20 cellular contexts compared by ENCODE assay signal in the genomic region with DNA sequence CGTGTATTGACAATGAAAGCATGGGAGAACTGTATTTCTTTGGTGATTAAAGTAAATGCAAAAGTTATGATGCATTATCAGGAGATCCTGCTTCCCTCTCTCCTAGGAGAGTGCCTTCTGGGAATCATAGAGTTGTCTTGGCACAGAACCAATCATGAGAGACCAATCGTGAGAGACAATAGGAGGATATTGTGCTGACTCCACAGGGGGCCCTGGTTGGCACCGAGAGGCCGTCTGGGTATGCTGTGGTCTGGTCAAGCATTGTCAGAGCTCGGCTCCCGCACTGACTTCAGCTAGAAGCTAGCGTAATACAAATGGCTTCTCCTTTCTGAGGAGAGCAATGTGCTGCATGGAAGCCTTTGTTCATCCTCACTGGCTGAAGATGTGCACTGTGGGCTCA.
DNase-seq lines count a peak whose midpoint lies in the region; ATAC-seq, FAIRE-seq and TF ChIP-seq lines count a peak whose summit lies in the region.
"Had no signal": no experiment of that assay in that cellular context is flagged by ENCODE, and none has a peak within 500 bp of the region (broad histone marks: within the 10 kb centered on the region; RNA-seq: fewer than 3 reads in every experiment).

No MANE protein-coding gene starts in this region.

- H3K9ac ChIP-seq in mesendoderm (ENCODE audit: low read length) = no peak overlapping the region

- no peaks in the 10 kb centered on the region for H3K79me1 ChIP-seq in mesendoderm (ENCODE audit: low read length)

- ATAC-seq in HG03039 (IDR thresholded peaks at IDR 0.05; ENCODE audit: unreplicated experiment) = no peak
- ATAC-seq: left cardiac atrium had no signal

- H3K4me1 Mint-ChIP-seq in endothelial cell (ENCODE audit: unreplicated experiment) = peaks cover 15% of the 10 kb centered on the region

- no peak overlapping the region for H4K8ac ChIP-seq in mesendoderm (ENCODE audit: low read depth, low read length)

- no peak overlapping the region for H2BK120ac ChIP-seq in mesendoderm (ENCODE audit: low read depth, low read length)

- H3K27ac ChIP-seq in mesendoderm (ENCODE audit: low read depth, low read length) = no peak overlapping the region
- H3K27ac ChIP-seq: coronary artery had no signal

- peak; percentile 1 for DNase-seq in NCI-H146 (lab: John Stamatoyannopoulos, UW)
- no peak for DNase-seq in NCI-H146 treated with DMSO at 0.1 percent for 48 hours (lab: John Stamatoyannopoulos, UW; ENCODE audit: unreplicated experiment)
- peak; percentile 44 for DNase-seq in RCC 7860 (ENCODE audit: low spot score)
- no peak for DNase-seq in endothelial cell (ENCODE audit: low spot score)
- DNase-seq in renal cortical epithelial cell (ENCODE audit: low read depth) = peak; percentile 76
- no peak for DNase-seq in mesendoderm
- no peak for DNase-seq in T-helper 9 cell
- DNase-seq: activated naive CD4-positive, alpha-beta T cell treated with anti-CD3 and anti-CD28 coated beads for 36 hours; activated T-cell treated with anti-CD3 and anti-CD28 coated beads, Interleukin-2, amount 50 U/mL, for 48 hours; CD4-positive, alpha-beta T cell; left cardiac atrium; NCI-H1436; NCI-H774; Right ventricle myocardium superior; stimulated activated CD4-positive, alpha-beta T cell treated with anti-CD3 and anti-CD28 coated beads, Interleukin-2, amount 100 ng/mL, for 24 hours had no signal

- H3K27ac Mint-ChIP-seq in endothelial cell (ENCODE audit: unreplicated experiment) = peak overlapping the region; percentile 37
- H3K27ac Mint-ChIP-seq: activated naive CD4-positive, alpha-beta T cell treated with anti-CD3 and anti-CD28 coated beads for 36 hours; CD4-positive, alpha-beta T cell had no signal

- no peaks in the 10 kb centered on the region for H3K27me3 ChIP-seq in mesendoderm (ENCODE audit: insufficient read depth, low read length, poor library complexity)

- H2BK15ac ChIP-seq in mesendoderm (replicated peaks; ENCODE audit: low read depth) = no peak overlapping the region

- no peak overlapping the region for H3K4me3 ChIP-seq in mesendoderm (ENCODE audit: low read length)
- H3K4me3 ChIP-seq: coronary artery, smooth muscle cell had no signal

- no peak overlapping the region for H2AK5ac ChIP-seq in mesendoderm (ENCODE audit: low read length)

- H4K5ac ChIP-seq in mesendoderm (ENCODE audit: low read length) = no peak overlapping the region

- H3K4me3 Mint-ChIP-seq in endothelial cell (ENCODE audit: unreplicated experiment) = no peak overlapping the region
- H3K4me3 Mint-ChIP-seq: activated naive CD4-positive, alpha-beta T cell treated with anti-CD3 and anti-CD28 coated beads for 36 hours; CD4-positive, alpha-beta T cell had no signal

- no peak for FAIRE-seq in RCC 7860 (lab: Jason Lieb, UNC)
- FAIRE-seq: endometrium, TTC549 had no signal

- no peak for TF ChIP-seq CTCF in endothelial cell (IDR thresholded peaks at IDR 0.05; ENCODE audit: unreplicated experiment)

- no peak overlapping the region for H3K4me2 ChIP-seq in mesendoderm (ENCODE audit: low read length)
- H3K4me2 ChIP-seq: smooth muscle cell had no signal

- no peaks in the 10 kb centered on the region for H3K36me3 ChIP-seq in mesendoderm (ENCODE audit: control insufficient read depth, insufficient read depth, low read length)

- H3K9me3 Mint-ChIP-seq in endothelial cell (ENCODE audit: unreplicated experiment) = no peaks in the 10 kb centered on the region
- H3K9me3 Mint-ChIP-seq: activated naive CD4-positive, alpha-beta T cell treated with anti-CD3 and anti-CD28 coated beads for 36 hours; CD4-positive, alpha-beta T cell had no signal

- no peak overlapping the region for H3K23ac ChIP-seq in mesendoderm (ENCODE audit: low read length)

- no peak overlapping the region for H3K18ac ChIP-seq in mesendoderm (ENCODE audit: low read length)

- no peak overlapping the region for H3K4ac ChIP-seq in mesendoderm (ENCODE audit: low read depth, low read length)

- no peak overlapping the region for H2BK5ac ChIP-seq in mesendoderm (ENCODE audit: low read length)

- H3K56ac ChIP-seq in mesendoderm (ENCODE audit: low read length) = no peak overlapping the region

- H3K36me3 Mint-ChIP-seq in endothelial cell (ENCODE audit: low read depth, unreplicated experiment) = no peaks in the 10 kb centered on the region

- peaks cover 10% of the 10 kb centered on the region for H3K27me3 Mint-ChIP-seq in endothelial cell (ENCODE audit: unreplicated experiment)
- H3K27me3 Mint-ChIP-seq: CD4-positive, alpha-beta T cell had no signal

- WGBS in mesendoderm (ENCODE audit: extremely low coverage, insufficient coverage, low lambda C conversion rate) = no CpG with 5 or more reads among the region's 7 CpGs

- no peaks in the 10 kb centered on the region for H3K79me2 ChIP-seq in mesendoderm (ENCODE audit: control insufficient read depth, insufficient read depth, low read length)

- H3K4me1 ChIP-seq in mesendoderm (ENCODE audit: control insufficient read depth, low read depth, low read length) = no peaks in the 10 kb centered on the region

Comparison
In these comparisons a context has a peak if more than half of its experiments do, and no peak if none do; other contexts are left out.
1. DNase-seq: peak in NCI-H146 (single experiment), RCC 7860 (single experiment) and renal cortical epithelial cell (single experiment); none in NCI-H146 treated with DMSO at 0.1 percent for 48 hours (single experiment), endothelial cell (single experiment), mesendoderm (single experiment) and T-helper 9 cell (single experiment).